Comparison of ENCODE assay signal across 21 cellular contexts in the genomic region with DNA sequence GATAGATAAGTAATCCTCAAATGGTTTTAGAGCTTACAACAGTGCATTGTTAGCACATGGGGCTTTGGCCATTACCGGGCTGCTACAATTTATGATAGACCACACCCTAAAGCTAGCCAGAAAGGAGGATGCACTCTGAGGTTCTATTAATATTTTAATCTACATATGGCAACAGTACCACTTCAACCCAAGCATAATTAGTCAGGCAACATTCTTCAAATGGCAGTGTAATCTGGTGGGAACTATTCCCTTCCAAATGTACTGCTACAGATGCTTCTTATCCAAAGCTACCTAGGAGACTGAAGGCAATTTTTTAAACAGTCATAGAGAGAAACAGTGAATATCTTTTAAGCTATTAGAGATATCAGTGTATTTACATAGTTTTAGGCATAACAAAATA.
DNase-seq lines count a peak whose midpoint lies in the region; ATAC-seq, FAIRE-seq and TF ChIP-seq lines count a peak whose summit lies in the region.
"Had no signal": no experiment of that assay in that cellular context is flagged by ENCODE, and none has a peak within 500 bp of the region (broad histone marks: within the 10 kb centered on the region; RNA-seq: fewer than 3 reads in every experiment).

No MANE protein-coding gene starts in this region.

- H3K4me3 ChIP-seq in AG10803 (ENCODE audit: low read length) (no peak overlapping the region), MG63 (no peak overlapping the region), brain microvascular endothelial cell (ENCODE audit: low read depth, low read length) (no peak overlapping the region), osteoblast (ENCODE audit: insufficient read depth, low read length) (no peak overlapping the region)
- H3K4me3 ChIP-seq: A549, BLaER1, SJSA1 had no signal

- no peak overlapping the region for H3K27ac Mint-ChIP-seq in stimulated activated naive CD8-positive, alpha-beta T cell treated with anti-CD3 and anti-CD28 coated beads, Interleukin-15, amount 100 ng/mL, for 72 hours
- H3K27ac Mint-ChIP-seq: CD4-positive, alpha-beta T cell had no signal

- H2AFZ ChIP-seq in osteoblast (ENCODE audit: low read length): no peak overlapping the region

- in situ Hi-C loops in brain microvascular endothelial cell (cut with HindIII; ENCODE audit: low pct_ligation_motif_present, low sequenced_read_pairs): no loop called here

- H3K27me3 Mint-ChIP-seq in stimulated activated naive CD8-positive, alpha-beta T cell treated with anti-CD3 and anti-CD28 coated beads, Interleukin-15, amount 100 ng/mL, for 72 hours: no peaks in the 10 kb centered on the region
- H3K27me3 Mint-ChIP-seq: CD4-positive, alpha-beta T cell had no signal

- no peaks in the 10 kb centered on the region for H3K4me1 Mint-ChIP-seq in stimulated activated naive CD8-positive, alpha-beta T cell treated with anti-CD3 and anti-CD28 coated beads, Interleukin-15, amount 100 ng/mL, for 72 hours

- H3K4me2 ChIP-seq in osteoblast (ENCODE audit: insufficient read depth, low read length): no peak overlapping the region
- H3K4me2 ChIP-seq: BLaER1 had no signal

- FAIRE-seq in D721Med (lab: Jason Lieb, UNC): no peak
- FAIRE-seq: GM12892, RCC 7860 had no signal

- ATAC-seq in stimulated activated naive CD8-positive, alpha-beta T cell treated with anti-CD3 and anti-CD28 coated beads, Interleukin-15, amount 100 ng/mL, for 72 hours: no peak

- peaks cover 2% of the 10 kb centered on the region; the same call in 1 of the 2 replicates for H3K9me3 ChIP-seq in MG63
- no peaks in the 10 kb centered on the region for H3K9me3 ChIP-seq in osteoblast (ENCODE audit: low read depth, low read length)
- H3K9me3 ChIP-seq: A549, BLaER1 had no signal

- no peaks in the 10 kb centered on the region for H3K79me2 ChIP-seq in osteoblast (ENCODE audit: insufficient read depth, low read length)

- H3K4me1 ChIP-seq in osteoblast (ENCODE audit: insufficient read depth, low read length): peaks cover 25% of the 10 kb centered on the region
- H3K4me1 ChIP-seq: BLaER1 had no signal

- H3K27ac ChIP-seq in brain microvascular endothelial cell (peak overlapping the region; percentile 74), osteoblast (ENCODE audit: low read depth, low read length) (peak overlapping the region; percentile 94)
- H3K27ac ChIP-seq: BLaER1, SJSA1 had no signal

- H3K27me3 ChIP-seq in MG63: no peaks in the 10 kb centered on the region
- H3K27me3 ChIP-seq in brain microvascular endothelial cell (replicated peaks): no peaks in the 10 kb centered on the region
- H3K27me3 ChIP-seq in osteoblast (ENCODE audit: insufficient read depth, low read length): no peaks in the 10 kb centered on the region
- H3K27me3 ChIP-seq: BLaER1, SJSA1 had no signal

- no peaks in the 10 kb centered on the region for H3K9me3 Mint-ChIP-seq in stimulated activated naive CD8-positive, alpha-beta T cell treated with anti-CD3 and anti-CD28 coated beads, Interleukin-15, amount 100 ng/mL, for 72 hours

- no peak overlapping the region for H3K4me3 Mint-ChIP-seq in stimulated activated naive CD8-positive, alpha-beta T cell treated with anti-CD3 and anti-CD28 coated beads, Interleukin-15, amount 100 ng/mL, for 72 hours
- H3K4me3 Mint-ChIP-seq: CD4-positive, alpha-beta T cell had no signal

- H4K20me1 ChIP-seq in osteoblast (ENCODE audit: insufficient read depth, low read length): no peaks in the 10 kb centered on the region
- H4K20me1 ChIP-seq: BLaER1 had no signal

- TF ChIP-seq CTCF in AG10803 (conservative IDR thresholded peaks at IDR 0.05; ENCODE audit: low read length) (no peak), brain microvascular endothelial cell (IDR thresholded peaks at IDR 0.05; ENCODE audit: low read depth, low read length, missing control alignments) (no peak), osteoblast (IDR thresholded peaks at IDR 0.05; ENCODE audit: extremely low read depth, low read depth, low read length) (no peak), D721Med (IDR thresholded peaks at IDR 0.05; ENCODE audit: insufficient read depth, missing control alignments) (no peak)

- DNase-seq in AG10803 (ENCODE audit: low read depth) (peak; percentile 70), MG63 (peak; percentile 28), brain microvascular endothelial cell (no peak), osteoblast (ENCODE audit: insufficient read length, low spot score, missing footprints) (no peak), GDM1 (lab: John Stamatoyannopoulos, UW) (no peak), D721Med (ENCODE audit: insufficient read length, low spot score) (no peak)
- DNase-seq in stimulated activated naive CD8-positive, alpha-beta T cell treated with anti-CD3 and anti-CD28 coated beads, Interleukin-15, amount 100 ng/mL, for 72 hours: no peak
- DNase-seq: CD4-positive, alpha-beta T cell; COR-L47; DND-41; Kasumi-1; NCI-H1417; NCI-H187; NCI-H510A; OCI-M1; T-helper 1 cell had no signal

- H3K36me3 ChIP-seq in MG63 (peaks cover 10% of the 10 kb centered on the region), brain microvascular endothelial cell (replicated peaks) (no peaks in the 10 kb centered on the region), osteoblast (ENCODE audit: insufficient read depth, low read length) (no peaks in the 10 kb centered on the region)
- H3K36me3 ChIP-seq: BLaER1, SJSA1 had no signal

Comparison
In these comparisons a context has a peak if more than half of its experiments do, and no peak if none do; other contexts are left out.
1. DNase-seq: peak in AG10803 (single experiment) and MG63 (single experiment); none in brain microvascular endothelial cell (single experiment), osteoblast (single experiment), stimulated activated naive CD8-positive, alpha-beta T cell treated with anti-CD3 and anti-CD28 coated beads, Interleukin-15, amount 100 ng/mL, for 72 hours (0 of 2), GDM1 (single experiment) and D721Med (single experiment).